ENCODE assay signal across 8 cellular contexts in the genomic region with DNA sequence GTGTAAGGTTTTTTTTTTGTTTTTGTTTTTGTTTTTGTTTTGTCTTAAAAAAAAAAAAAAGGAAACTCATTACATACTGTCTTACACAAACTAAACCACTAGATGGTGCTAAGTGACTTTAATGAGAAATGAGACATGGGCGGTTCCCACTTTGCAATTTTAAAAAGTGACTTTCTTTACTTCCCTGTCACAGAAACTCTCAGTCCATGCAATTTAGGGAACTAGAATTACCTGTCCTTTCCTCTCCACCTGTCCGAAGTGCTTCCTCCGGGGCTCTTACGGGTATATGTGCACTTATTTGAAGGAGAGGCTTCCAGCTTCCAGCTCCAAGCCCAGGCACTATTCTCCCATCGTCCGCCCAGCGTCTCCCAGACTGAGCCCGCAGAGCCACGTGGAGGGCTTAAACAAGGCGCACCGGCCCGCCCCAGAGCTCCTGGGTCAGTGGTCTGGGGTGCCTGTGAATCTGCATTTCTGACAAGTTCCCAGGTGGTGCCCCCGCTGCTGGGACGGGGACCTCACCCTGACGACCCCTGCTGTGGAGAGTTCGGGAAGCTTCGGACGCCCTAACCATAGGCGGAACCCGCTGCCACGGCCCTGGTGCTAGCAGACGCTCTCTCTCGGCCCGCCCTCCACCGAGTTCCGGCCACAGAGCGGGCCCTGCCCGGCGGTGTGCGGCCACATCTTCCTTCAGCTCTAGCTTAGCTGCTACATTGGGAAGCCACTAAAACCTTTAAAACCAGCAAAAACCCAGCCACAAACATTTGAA. TPM values are rescaled to one million over a fixed set of nuclear protein-coding genes. Genes with fewer than 3 reads are reported as not detected.
DNase-seq lines count a peak whose midpoint lies in the region; ATAC-seq and TF ChIP-seq lines count a peak whose summit lies in the region.

No MANE protein-coding gene starts in this region.

- DNase-seq in AG09309 (ENCODE audit: low read depth) (no peak), NCI-H2196 treated with DMSO at 0.1 percent for 48 hours (lab: John Stamatoyannopoulos, UW; ENCODE audit: unreplicated experiment) (peak; percentile 12), lung (ENCODE audit: low spot score) (peak; percentile 39)
- peak; percentile 90 for DNase-seq in activated CD4-positive, alpha-beta T cell treated with anti-CD3 and anti-CD28 coated beads, Interleukin-2, amount 10 ng/mL, durations not matched to agents 24 days and 14 days
- DNase-seq in effector memory CD4-positive, alpha-beta T cell = peak; percentile 19 to 38 (median 28)
- peak; percentile 8 to 29 for DNase-seq in stimulated activated CD8-positive, alpha-beta memory T cell treated with anti-CD3 and anti-CD28 coated beads, Interleukin-2, amount 100 ng/mL, for 1 hour (ENCODE audit: low read depth in 2 of 2)

- H3K27ac Mint-ChIP-seq in activated CD4-positive, alpha-beta T cell treated with anti-CD3 and anti-CD28 coated beads, Interleukin-2, amount 10 ng/mL, durations not matched to agents 24 days and 14 days = peak overlapping the region; percentile 92

- peaks cover 48% of the 10 kb centered on the region for H3K4me1 Mint-ChIP-seq in activated CD4-positive, alpha-beta T cell treated with anti-CD3 and anti-CD28 coated beads, Interleukin-2, amount 10 ng/mL, durations not matched to agents 24 days and 14 days

- 0 to 1% methylated on average over 26 to 30 of the region's 30 CpGs for WGBS in lung, 2 donors

- no peaks in the 10 kb centered on the region for H3K9me3 Mint-ChIP-seq in activated CD4-positive, alpha-beta T cell treated with anti-CD3 and anti-CD28 coated beads, Interleukin-2, amount 10 ng/mL, durations not matched to agents 24 days and 14 days

- peaks cover 11% of the 10 kb centered on the region for H3K4me1 ChIP-seq in effector memory CD4-positive, alpha-beta T cell (ENCODE audit: control insufficient read depth, insufficient read depth, low read length, poor library complexity, severe bottlenecking)
- no peaks in the 10 kb centered on the region for H3K4me1 ChIP-seq in lung (ENCODE audit: control insufficient read depth in 2 of 2, insufficient read depth in 2 of 2, low read length in 2 of 2)

- peak; percentile 48 for TF ChIP-seq CTCF in AG09309 (IDR thresholded peaks at IDR 0.05; ENCODE audit: control insufficient read depth, insufficient read depth, low read depth, low read length, missing control alignments)
- peak; percentile 62 for TF ChIP-seq CTCF in lung (IDR thresholded peaks at IDR 0.05; ENCODE audit: control extremely low read depth, extremely low read depth)

- peaks cover 4% of the 10 kb centered on the region for H3K27me3 Mint-ChIP-seq in activated CD4-positive, alpha-beta T cell treated with anti-CD3 and anti-CD28 coated beads, Interleukin-2, amount 10 ng/mL, durations not matched to agents 24 days and 14 days

- intact Hi-C loops in activated CD4-positive, alpha-beta T cell treated with anti-CD3 and anti-CD28 coated beads, Interleukin-2, amount 10 ng/mL, durations not matched to agents 24 days and 14 days (cut with micrococcal nuclease) = loop anchor here (1.0 to 10.0 kb wide), 10 partner anchors 26 to 782 kb away; partner anchors contain the start of genes BFSP1, DSTN, MGME1 and RRBP1

- H3K4me3 ChIP-seq in AG09309 (ENCODE audit: control insufficient read depth, low read depth, low read length) (peak overlapping the region; percentile 53), lung (no peak overlapping the region)
- peak overlapping the region; percentile 57 for H3K4me3 ChIP-seq in effector memory CD4-positive, alpha-beta T cell (ENCODE audit: insufficient read depth, low read depth, low read length, poor library complexity, severe bottlenecking)

- H3K27me3 ChIP-seq in effector memory CD4-positive, alpha-beta T cell (replicated peaks; ENCODE audit: control insufficient read depth, insufficient read depth, low read length, poor library complexity, severe bottlenecking) = no peaks in the 10 kb centered on the region
- no peaks in the 10 kb centered on the region for H3K27me3 ChIP-seq in lung (ENCODE audit: control insufficient read depth, insufficient read depth)

- no peaks in the 10 kb centered on the region for H3K9me3 ChIP-seq in effector memory CD4-positive, alpha-beta T cell (ENCODE audit: control insufficient read depth, low read length)
- no peaks in the 10 kb centered on the region for H3K9me3 ChIP-seq in lung (ENCODE audit: control insufficient read depth in 2 of 2, insufficient read depth in 1 of 2, low read length in 1 of 2)

- peak overlapping the region; percentile 88 for H3K4me3 Mint-ChIP-seq in activated CD4-positive, alpha-beta T cell treated with anti-CD3 and anti-CD28 coated beads, Interleukin-2, amount 10 ng/mL, durations not matched to agents 24 days and 14 days

- peak; percentile 81 for ATAC-seq in GM18858 (IDR thresholded peaks at IDR 0.05; ENCODE audit: unreplicated experiment)
- ATAC-seq in HG03097 (IDR thresholded peaks at IDR 0.05; ENCODE audit: low FRiP score, unreplicated experiment) = peak; percentile 76
- ATAC-seq in lung (ENCODE audit: insufficient read depth, low FRiP score) = peak; percentile 84

- H3K27ac ChIP-seq in effector memory CD4-positive, alpha-beta T cell (ENCODE audit: insufficient read depth, low read length, poor library complexity, severe bottlenecking) = peak overlapping the region; percentile 37
- H3K27ac ChIP-seq in lung (ENCODE audit: low read depth in 1 of 2, low read length in 1 of 2) = peak overlapping the region in 1 of 2 donors; percentile 7

- no peaks in the 10 kb centered on the region for H3K36me3 ChIP-seq in effector memory CD4-positive, alpha-beta T cell (ENCODE audit: control insufficient read depth, insufficient read depth, low read length)
- no peaks in the 10 kb centered on the region for H3K36me3 ChIP-seq in lung (ENCODE audit: control insufficient read depth in 2 of 2, insufficient read depth in 2 of 2, low read length in 2 of 2)

- H3K36me3 Mint-ChIP-seq in activated CD4-positive, alpha-beta T cell treated with anti-CD3 and anti-CD28 coated beads, Interleukin-2, amount 10 ng/mL, durations not matched to agents 24 days and 14 days (ENCODE audit: low read depth) = no peaks in the 10 kb centered on the region

RNA-seq across cellular contexts. Expression of gene BFSP1, which starts 26.1 kb away (rescaled TPM):
- 0.33 and 0.43 TPM in 2 replicates for total RNA-seq in activated CD4-positive, alpha-beta T cell treated with anti-CD3 and anti-CD28 coated beads, Interleukin-2, amount 10 ng/mL, durations not matched to agents 24 days and 14 days
- total RNA-seq in lung = 1 to 10 TPM; 1.7 to 2.8 TPM
- polyA plus RNA-seq in lung = 1 to 10 TPM in 1 of 2 donors, under 1 TPM in 1; 0.65 to 1.9 TPM
